Comparison of ENCODE assay signal across 9 cellular contexts in the genomic region with DNA sequence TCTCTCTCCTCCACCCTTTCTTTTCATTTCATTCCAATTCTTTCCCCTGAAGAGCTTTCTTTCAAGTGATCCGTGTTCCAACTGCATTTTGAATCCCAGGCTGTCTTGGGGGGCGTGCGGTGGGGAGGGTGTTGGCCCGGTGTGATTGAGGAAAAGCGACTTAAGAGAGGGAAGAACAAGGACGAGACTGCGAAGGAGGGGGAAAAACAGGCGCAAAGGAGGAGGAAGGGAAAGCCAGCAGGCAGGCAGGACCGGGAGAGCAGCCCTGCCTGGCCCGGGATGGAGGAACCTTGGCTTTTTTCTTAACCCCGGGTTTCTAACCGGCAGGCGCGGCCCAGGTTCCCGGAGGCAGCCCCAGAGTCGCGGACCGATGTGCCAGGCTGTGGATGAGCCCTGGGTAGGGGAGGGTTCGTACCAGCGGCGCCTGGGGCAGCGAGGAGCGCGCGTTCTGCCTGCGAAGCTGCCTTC.
DNase-seq lines count a peak whose midpoint lies in the region; ATAC-seq and TF ChIP-seq lines count a peak whose summit lies in the region.
"Had no signal": no experiment of that assay in that cellular context is flagged by ENCODE, and none has a peak within 500 bp of the region (broad histone marks: within the 10 kb centered on the region; RNA-seq: fewer than 3 reads in every experiment).

No MANE protein-coding gene starts in this region.

- ATAC-seq in stimulated activated effector memory CD8-positive, alpha-beta T cell treated with anti-CD3 and anti-CD28 coated beads, Interleukin-12 subunit alpha, Interleukin-12 subunit beta, amount 100 ng/mL, for 72 hours: no peak

- H3K4me3 Mint-ChIP-seq in stimulated activated effector memory CD8-positive, alpha-beta T cell treated with anti-CD3 and anti-CD28 coated beads, Interleukin-12 subunit alpha, Interleukin-12 subunit beta, amount 100 ng/mL, for 72 hours: peak overlapping the region; percentile 61

- H3K27ac Mint-ChIP-seq in stimulated activated effector memory CD8-positive, alpha-beta T cell treated with anti-CD3 and anti-CD28 coated beads, Interleukin-12 subunit alpha, Interleukin-12 subunit beta, amount 100 ng/mL, for 72 hours: no peak overlapping the region

- H3K36me3 Mint-ChIP-seq in stimulated activated effector memory CD8-positive, alpha-beta T cell treated with anti-CD3 and anti-CD28 coated beads, Interleukin-12 subunit alpha, Interleukin-12 subunit beta, amount 100 ng/mL, for 72 hours: no peaks in the 10 kb centered on the region

- H3K9me3 Mint-ChIP-seq in stimulated activated effector memory CD8-positive, alpha-beta T cell treated with anti-CD3 and anti-CD28 coated beads, Interleukin-12 subunit alpha, Interleukin-12 subunit beta, amount 100 ng/mL, for 72 hours: peaks cover 3% of the 10 kb centered on the region

- DNase-seq in activated CD8-positive, alpha-beta memory T cell treated with anti-CD3 and anti-CD28 coated beads, Interleukin-2, amount 50 U/mL, for 48 hours: peak; percentile 51
- no peak for DNase-seq in activated CD8-positive, alpha-beta memory T cell treated with anti-CD3 and anti-CD28 coated beads, Interleukin-2, amount 50 U/mL, for 4 hours
- DNase-seq in GM20000 (ENCODE audit: low spot score): peak; percentile 39
- DNase-seq in ecto neural progenitor cell (ENCODE audit: low spot score): peak; percentile 50
- DNase-seq in stimulated activated effector memory CD8-positive, alpha-beta T cell treated with anti-CD3 and anti-CD28 coated beads, Interleukin-12 subunit alpha, Interleukin-12 subunit beta, amount 100 ng/mL, for 72 hours (ENCODE audit: low spot score in 2 of 2): no peak
- no peak for DNase-seq in DMS153 treated with DMSO at 0.1 percent for 48 hours (lab: John Stamatoyannopoulos, UW; ENCODE audit: unreplicated experiment)
- DNase-seq in NCI-H524 treated with DMSO at 0.1 percent for 48 hours (lab: John Stamatoyannopoulos, UW): no peak
- DNase-seq in kidney glomerular epithelial cell (lab: John Stamatoyannopoulos, UW): no peak
- DNase-seq: stomach had no signal

- peaks cover 22% of the 10 kb centered on the region for H3K4me1 Mint-ChIP-seq in stimulated activated effector memory CD8-positive, alpha-beta T cell treated with anti-CD3 and anti-CD28 coated beads, Interleukin-12 subunit alpha, Interleukin-12 subunit beta, amount 100 ng/mL, for 72 hours

- no peak for TF ChIP-seq CTCF in GM20000 (IDR thresholded peaks at IDR 0.05; ENCODE audit: extremely low read depth, missing control alignments)

Comparison
In these comparisons a context has a peak if more than half of its experiments do, and no peak if none do; other contexts are left out.
1. DNase-seq: peak in activated CD8-positive, alpha-beta memory T cell treated with anti-CD3 and anti-CD28 coated beads, Interleukin-2, amount 50 U/mL, for 48 hours (single experiment), GM20000 (single experiment) and ecto neural progenitor cell (single experiment); none in activated CD8-positive, alpha-beta memory T cell treated with anti-CD3 and anti-CD28 coated beads, Interleukin-2, amount 50 U/mL, for 4 hours (single experiment), stimulated activated effector memory CD8-positive, alpha-beta T cell treated with anti-CD3 and anti-CD28 coated beads, Interleukin-12 subunit alpha, Interleukin-12 subunit beta, amount 100 ng/mL, for 72 hours (0 of 2), DMS153 treated with DMSO at 0.1 percent for 48 hours (single experiment), NCI-H524 treated with DMSO at 0.1 percent for 48 hours (single experiment) and kidney glomerular epithelial cell (single experiment).